In genomic region chr22:46066691-46067090, GRCh38 we compare ENCODE assay signal across 8 cellular contexts.
DNase-seq lines count a peak whose midpoint lies in the region; ATAC-seq and TF ChIP-seq lines count a peak whose summit lies in the region.

No MANE protein-coding gene starts in this region.

- no peak for TF ChIP-seq POLR2A in adrenal gland (IDR thresholded peaks at IDR 0.05)

- H3K27me3 ChIP-seq in adrenal gland, result no peaks in the 10 kb centered on the region
- no peaks in the 10 kb centered on the region for H3K27me3 ChIP-seq in aorta (ENCODE audit: control insufficient read depth in 1 of 2, insufficient read depth in 2 of 2, low read length in 1 of 2)

- intact Hi-C loops in adrenal gland (cut with DNase I) (no loop called here), left colon (cut with DNase I, micrococcal nuclease) (no loop called here), aorta (cut with DNase I) (loop anchor here in 1 of 2 donors (1.0 kb wide), 1 partner anchor 10 kb away; no protein-coding TSS in a partner anchor)

- peak; percentile 1 for ATAC-seq in left colon
- ATAC-seq in aorta (ENCODE audit: low FRiP score), result no peak
- ATAC-seq in GM18858 (IDR thresholded peaks at IDR 0.05; ENCODE audit: unreplicated experiment), result no peak
- ATAC-seq in GM19397 (IDR thresholded peaks at IDR 0.05; ENCODE audit: unreplicated experiment), result no peak

- no peak for TF ChIP-seq CTCF in adrenal gland (IDR thresholded peaks at IDR 0.05)

- peak; percentile 5 for DNase-seq in activated naive CD4-positive, alpha-beta T cell treated with anti-CD3 and anti-CD28 coated beads, Interleukin-2, amount 50 U/mL, for 16 hours
- no peak for DNase-seq in activated naive CD4-positive, alpha-beta T cell treated with Interleukin-2 at 50 U/mL for 16 hours
- DNase-seq in adrenal gland, result peak in 4 of 7 donors; percentile 11 to 55 (median 20)
- DNase-seq in left colon, result peak; percentile 30 to 36
- peak; percentile 26 to 39 for DNase-seq in aorta
- no peak for DNase-seq in midbrain (lab: John Stamatoyannopoulos, UW)

- peak overlapping the region in 1 of 4 donors; percentile 29 for H3K4me3 ChIP-seq in adrenal gland
- no peak overlapping the region for H3K4me3 ChIP-seq in aorta (ENCODE audit: low read length in 2 of 2)

- peaks cover 35 to 63% of the 10 kb centered on the region in 2 donors for H3K4me1 ChIP-seq in adrenal gland (replicated peaks in 1 of 2)
- H3K4me1 ChIP-seq in aorta (ENCODE audit: control insufficient read depth in 1 of 2, insufficient read depth in 2 of 2, low read length in 2 of 2), result peaks cover 3% of the 10 kb centered on the region in 2 donors

- H3K27ac ChIP-seq in adrenal gland, result peak overlapping the region; percentile 14 to 100 (median 98)
- H3K27ac ChIP-seq in aorta (ENCODE audit: low read depth in 1 of 2, low read length in 2 of 2), result peak overlapping the region; percentile 87 to 96

- H3K9me3 ChIP-seq in adrenal gland (replicated peaks in 1 of 3), result no peaks in the 10 kb centered on the region
- no peaks in the 10 kb centered on the region for H3K9me3 ChIP-seq in aorta (ENCODE audit: control insufficient read depth, low read length)

- H3K36me3 ChIP-seq in adrenal gland (replicated peaks in 1 of 2) (no peaks in the 10 kb centered on the region), aorta (ENCODE audit: control insufficient read depth in 1 of 2, insufficient read depth in 2 of 2, low read length in 1 of 2) (no peaks in the 10 kb centered on the region)

- WGBS in adrenal gland, 4 donors, result 66 to 70% (median 67%) methylated on average over 11 of the region's 11 CpGs
- 65 to 70% methylated on average over 11 of the region's 11 CpGs for WGBS in aorta, 2 donors

Comparison
In these comparisons a context has a peak if more than half of its experiments do, and no peak if none do; other contexts are left out.
1. DNase-seq: peak in activated naive CD4-positive, alpha-beta T cell treated with anti-CD3 and anti-CD28 coated beads, Interleukin-2, amount 50 U/mL, for 16 hours (single experiment), adrenal gland (4 of 7), left colon (2 of 2) and aorta (2 of 2); none in activated naive CD4-positive, alpha-beta T cell treated with Interleukin-2 at 50 U/mL for 16 hours (single experiment) and midbrain (single experiment).